10 cellular contexts compared by ENCODE assay signal in genomic region chr13:49097374-49097773, GRCh38.
DNase-seq lines count a peak whose midpoint lies in the region; ATAC-seq and TF ChIP-seq lines count a peak whose summit lies in the region.
"Had no signal": no experiment of that assay in that cellular context is flagged by ENCODE, and none has a peak within 500 bp of the region (broad histone marks: within the 10 kb centered on the region; RNA-seq: fewer than 3 reads in every experiment).

No MANE protein-coding gene starts in this region.

- H2AFZ ChIP-seq in PC-9 = no peak overlapping the region
- H2AFZ ChIP-seq in osteoblast (ENCODE audit: low read length) = no peak overlapping the region

- CTCF ChIA-PET in PC-9 (lab: Charles Lee) = no interaction called here
- CTCF ChIA-PET in GM10248 (lab: Yijun Ruan, JAX) = no interaction called here

- WGBS in esophagus squamous epithelium, 2 donors = 24 to 34% methylated on average over 2 of the region's 2 CpGs

- H3K79me2 ChIP-seq in PC-9 (ENCODE audit: low read depth) (no peaks in the 10 kb centered on the region), osteoblast (ENCODE audit: insufficient read depth, low read length) (peaks cover 5% of the 10 kb centered on the region)

- H3F3A ChIP-seq in PC-9 (ENCODE audit: insufficient read depth, low read depth) = peaks cover 18% of the 10 kb centered on the region

- H3K4me1 Mint-ChIP-seq in stimulated activated effector memory CD8-positive, alpha-beta T cell treated with anti-CD3 and anti-CD28 coated beads, Interleukin-12 subunit alpha, Interleukin-12 subunit beta, amount 100 ng/mL, for 72 hours = no peaks in the 10 kb centered on the region
- H3K4me1 Mint-ChIP-seq: WTC11 had no signal

- no peaks in the 10 kb centered on the region for H3K9me2 ChIP-seq in PC-9 (ENCODE audit: insufficient read depth)

- intact Hi-C loops in PC-9 (cut with micrococcal nuclease; ENCODE audit: unreplicated experiment) = no loop called here
- intact Hi-C loops in esophagus squamous epithelium (cut with DNase I) = loop anchor here (10.0 kb wide), 1 partner anchor 497 kb away; no protein-coding TSS in a partner anchor

- no peak for ATAC-seq in stimulated activated effector memory CD8-positive, alpha-beta T cell treated with anti-CD3 and anti-CD28 coated beads, Interleukin-12 subunit alpha, Interleukin-12 subunit beta, amount 100 ng/mL, for 72 hours
- ATAC-seq: WTC11 had no signal

- peak; percentile 13 for DNase-seq in BE2C
- peak in 1 of 2 experiments; percentile 41 for DNase-seq in PC-9
- no peak for DNase-seq in esophagus squamous epithelium (lab: John Stamatoyannopoulos, UW)
- peak; percentile 55 for DNase-seq in osteoblast (ENCODE audit: insufficient read length, low spot score, missing footprints)
- DNase-seq in Ammon's horn (ENCODE audit: low spot score) = no peak
- no peak for DNase-seq in stimulated activated effector memory CD8-positive, alpha-beta T cell treated with anti-CD3 and anti-CD28 coated beads, Interleukin-12 subunit alpha, Interleukin-12 subunit beta, amount 100 ng/mL, for 72 hours (ENCODE audit: low spot score in 2 of 2)
- DNase-seq in AG08395 (ENCODE audit: low spot score) = no peak
- DNase-seq in GM10248 (ENCODE audit: extremely low spot score) = no peak
- DNase-seq: natural killer cell had no signal

- peak overlapping the region; percentile 68 for H3K27ac ChIP-seq in PC-9
- peak overlapping the region; percentile 12 to 75 (median 56) for H3K27ac ChIP-seq in esophagus squamous epithelium
- H3K27ac ChIP-seq in osteoblast (ENCODE audit: low read depth, low read length) = peak overlapping the region; percentile 76

- no peaks in the 10 kb centered on the region for H3K9me3 Mint-ChIP-seq in stimulated activated effector memory CD8-positive, alpha-beta T cell treated with anti-CD3 and anti-CD28 coated beads, Interleukin-12 subunit alpha, Interleukin-12 subunit beta, amount 100 ng/mL, for 72 hours
- H3K9me3 Mint-ChIP-seq: natural killer cell, WTC11 had no signal

- H3K4me2 ChIP-seq in PC-9 (peak overlapping the region; percentile 50), osteoblast (ENCODE audit: insufficient read depth, low read length) (peak overlapping the region; percentile 14)

- POLR2A ChIA-PET in PC-9 (lab: Charles Lee; ENCODE audit: unreplicated experiment) (no interaction called here), GM10248 (lab: Yijun Ruan, JAX) (interaction anchor here (0.7 kb wide), 1 partner anchor 12 kb away, joined by 3 read pairs; no protein-coding TSS in a partner anchor)

- no peaks in the 10 kb centered on the region for H4K20me1 ChIP-seq in PC-9 (ENCODE audit: insufficient read depth)
- H4K20me1 ChIP-seq in osteoblast (ENCODE audit: insufficient read depth, low read length) = no peaks in the 10 kb centered on the region

- BruUV-seq in PC-9 (replicated peaks; lab: Mats Ljungman, UMichigan) = TSS peak; percentile 87

- no peak overlapping the region for H3K4me3 ChIP-seq in BE2C (ENCODE audit: low read depth, low read length)
- no peak overlapping the region for H3K4me3 ChIP-seq in PC-9
- no peak overlapping the region for H3K4me3 ChIP-seq in esophagus squamous epithelium
- H3K4me3 ChIP-seq in osteoblast (ENCODE audit: insufficient read depth, low read length) = no peak overlapping the region

- H3K27ac Mint-ChIP-seq in stimulated activated effector memory CD8-positive, alpha-beta T cell treated with anti-CD3 and anti-CD28 coated beads, Interleukin-12 subunit alpha, Interleukin-12 subunit beta, amount 100 ng/mL, for 72 hours = no peak overlapping the region
- H3K27ac Mint-ChIP-seq: natural killer cell, WTC11 had no signal

- H3K9me3 ChIP-seq in BE2C = no peaks in the 10 kb centered on the region
- no peaks in the 10 kb centered on the region for H3K9me3 ChIP-seq in PC-9 (ENCODE audit: insufficient read depth, low read depth)
- no peaks in the 10 kb centered on the region for H3K9me3 ChIP-seq in esophagus squamous epithelium
- no peaks in the 10 kb centered on the region for H3K9me3 ChIP-seq in osteoblast (ENCODE audit: low read depth, low read length)

- no peaks in the 10 kb centered on the region for H3K27me3 ChIP-seq in BE2C
- no peaks in the 10 kb centered on the region for H3K27me3 ChIP-seq in PC-9 (ENCODE audit: insufficient read depth, low read depth)
- H3K27me3 ChIP-seq in esophagus squamous epithelium = no peaks in the 10 kb centered on the region
- H3K27me3 ChIP-seq in osteoblast (ENCODE audit: insufficient read depth, low read length) = no peaks in the 10 kb centered on the region

- no peak overlapping the region for H3K4me3 Mint-ChIP-seq in stimulated activated effector memory CD8-positive, alpha-beta T cell treated with anti-CD3 and anti-CD28 coated beads, Interleukin-12 subunit alpha, Interleukin-12 subunit beta, amount 100 ng/mL, for 72 hours
- H3K4me3 Mint-ChIP-seq: natural killer cell, WTC11 had no signal

- TF ChIP-seq POLR2A in esophagus squamous epithelium (IDR thresholded peaks at IDR 0.05) = no peak

- no peaks in the 10 kb centered on the region for H3K36me3 Mint-ChIP-seq in stimulated activated effector memory CD8-positive, alpha-beta T cell treated with anti-CD3 and anti-CD28 coated beads, Interleukin-12 subunit alpha, Interleukin-12 subunit beta, amount 100 ng/mL, for 72 hours
- H3K36me3 Mint-ChIP-seq: natural killer cell, WTC11 had no signal

- TF ChIP-seq CTCF in BE2C (IDR thresholded peaks at IDR 0.05; ENCODE audit: low read depth, low read length) = no peak
- TF ChIP-seq CTCF in PC-9 (conservative IDR thresholded peaks at IDR 0.05) = no peak
- no peak for TF ChIP-seq CTCF in esophagus squamous epithelium (IDR thresholded peaks at IDR 0.05)
- TF ChIP-seq CTCF in osteoblast (IDR thresholded peaks at IDR 0.05; ENCODE audit: extremely low read depth, low read depth, low read length) = no peak
- no peak for TF ChIP-seq CTCF in GM10248 (IDR thresholded peaks at IDR 0.05; ENCODE audit: control extremely low read depth, extremely low read depth, low read depth, missing control alignments)

- H3K4me1 ChIP-seq in BE2C (peaks cover 32% of the 10 kb centered on the region), PC-9 (replicated peaks; ENCODE audit: insufficient read depth) (peaks cover 34% of the 10 kb centered on the region), esophagus squamous epithelium (peaks cover 6 to 28% (median 16%) of the 10 kb centered on the region in 3 donors), osteoblast (ENCODE audit: insufficient read depth, low read length) (peaks cover 25% of the 10 kb centered on the region)

- H3K36me3 ChIP-seq in BE2C (no peaks in the 10 kb centered on the region), PC-9 (ENCODE audit: low read depth) (no peaks in the 10 kb centered on the region), esophagus squamous epithelium (no peaks in the 10 kb centered on the region), osteoblast (ENCODE audit: insufficient read depth, low read length) (no peaks in the 10 kb centered on the region)

Comparison
In these comparisons a context has a peak if more than half of its experiments do, and no peak if none do; other contexts are left out.
1. DNase-seq: peak in BE2C (single experiment) and osteoblast (single experiment); none in esophagus squamous epithelium (single experiment), Ammon's horn (single experiment), stimulated activated effector memory CD8-positive, alpha-beta T cell treated with anti-CD3 and anti-CD28 coated beads, Interleukin-12 subunit alpha, Interleukin-12 subunit beta, amount 100 ng/mL, for 72 hours (0 of 2), AG08395 (single experiment) and GM10248 (single experiment).
2. Peak in every context shown above with its lines, with median percentiles within 50 percentile points of each other: H3K27ac ChIP-seq.